Comparison of ENCODE assay signal across 17 cellular contexts in the genomic region with DNA sequence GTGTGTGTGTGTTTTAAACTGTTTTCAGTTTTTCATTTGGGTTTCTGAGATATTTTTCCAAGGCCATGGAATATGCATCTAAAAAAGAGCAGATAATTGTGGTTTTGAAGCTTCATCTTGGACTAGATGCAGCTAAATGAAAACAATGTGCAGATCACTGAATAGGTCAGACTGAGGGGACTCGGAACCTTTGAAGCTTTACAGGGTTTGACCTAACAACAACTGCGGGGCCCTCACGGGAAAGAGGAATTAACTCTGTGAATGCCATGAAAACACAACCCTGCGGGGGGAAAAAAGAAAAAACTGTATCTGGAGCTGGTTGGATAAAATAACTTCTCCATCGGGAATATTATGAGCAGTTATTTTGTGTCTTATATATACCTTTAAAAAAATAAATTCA.
DNase-seq lines count a peak whose midpoint lies in the region; TF ChIP-seq lines count a peak whose summit lies in the region.
"Had no signal": no experiment of that assay in that cellular context is flagged by ENCODE, and none has a peak within 500 bp of the region (broad histone marks: within the 10 kb centered on the region; RNA-seq: fewer than 3 reads in every experiment).

No MANE protein-coding gene starts in this region.

- TF ChIP-seq CTCF in fibroblast of the aortic adventitia (IDR thresholded peaks at IDR 0.05; ENCODE audit: insufficient read depth, low read length) = no peak
- no peak for TF ChIP-seq CTCF in ovary (IDR thresholded peaks at IDR 0.05)
- TF ChIP-seq CTCF in GM13977 (IDR thresholded peaks at IDR 0.05; ENCODE audit: extremely low read depth, insufficient read depth, missing control alignments) = no peak

- POLR2A ChIA-PET in CD8-positive, alpha-beta memory T cell (lab: Charles Lee) = no interaction called here

- no peaks in the 10 kb centered on the region for H3K9me3 Mint-ChIP-seq in CD8-positive, alpha-beta memory T cell
- H3K9me3 Mint-ChIP-seq: central memory CD8-positive, alpha-beta T cell; natural killer cell treated with Interleukin-12 subunit alpha and Interleukin-12 subunit beta and Interleukin-15 and Interleukin-18, amount 100 ng/mL, for 72 hours had no signal

- no peak overlapping the region for H3K27ac ChIP-seq in SJCRH30
- peak overlapping the region; percentile 27 to 60 for H3K27ac ChIP-seq in ovary
- H3K27ac ChIP-seq in CD8-positive, alpha-beta memory T cell (ENCODE audit: low read depth, low read length) = no peak overlapping the region
- H3K27ac ChIP-seq: KMS-11, VCaP had no signal

- H3K9me3 ChIP-seq in SJCRH30 (replicated peaks) (no peaks in the 10 kb centered on the region), ovary (no peaks in the 10 kb centered on the region)
- H3K9me3 ChIP-seq in CD8-positive, alpha-beta memory T cell (ENCODE audit: low read length) = no peaks in the 10 kb centered on the region
- H3K9me3 ChIP-seq: heart left ventricle had no signal

- H3K4me1 Mint-ChIP-seq in CD8-positive, alpha-beta memory T cell = no peaks in the 10 kb centered on the region
- H3K4me1 Mint-ChIP-seq: central memory CD8-positive, alpha-beta T cell had no signal

- H3K27me3 Mint-ChIP-seq in CD8-positive, alpha-beta memory T cell = peaks cover 6 to 13% of the 10 kb centered on the region in 2 donors

- H3K4me1 ChIP-seq in SJCRH30 (peaks cover 13% of the 10 kb centered on the region), ovary (ENCODE audit: insufficient read depth) (peaks cover 6% of the 10 kb centered on the region)
- H3K4me1 ChIP-seq in CD8-positive, alpha-beta memory T cell (ENCODE audit: insufficient read depth, low read length) = no peaks in the 10 kb centered on the region

- H3K36me3 Mint-ChIP-seq in CD8-positive, alpha-beta memory T cell = no peaks in the 10 kb centered on the region
- H3K36me3 Mint-ChIP-seq: natural killer cell treated with Interleukin-12 subunit alpha and Interleukin-12 subunit beta and Interleukin-15 and Interleukin-18, amount 100 ng/mL, for 72 hours had no signal

- CTCF ChIA-PET in CD8-positive, alpha-beta memory T cell (lab: Charles Lee) = no interaction called here

- no peak for TF ChIP-seq EP300 in ovary (IDR thresholded peaks at IDR 0.05)

- 6 to 11% (median 10%) methylated on average over 5 of the region's 5 CpGs for WGBS in ovary, 3 donors

- DNase-seq in AG20443 (ENCODE audit: low spot score) = peak; percentile 17
- DNase-seq in SJCRH30 = peak; percentile 31 to 59
- DNase-seq in fibroblast of the aortic adventitia (ENCODE audit: low read depth) = peak; percentile 25
- DNase-seq in ovary = peak in 2 of 5 donors; percentile 38 to 39
- DNase-seq in NCI-H446 treated with DMSO at 0.1 percent for 48 hours (lab: John Stamatoyannopoulos, UW) = no peak
- DNase-seq in GM13977 (ENCODE audit: low spot score) = no peak
- DNase-seq in HCEC 1CT = no peak
- no peak for DNase-seq in CD8-positive, alpha-beta memory T cell
- DNase-seq: activated naive CD4-positive, alpha-beta T cell treated with Interleukin-2 at 50 U/mL for 16 hours; heart left ventricle; NCI-H1417 treated with DMSO at 0.1 percent for 48 hours; NCI-H446; stimulated activated naive CD4-positive, alpha-beta T cell had no signal

- H3K27me3 ChIP-seq in SJCRH30 = no peaks in the 10 kb centered on the region
- no peaks in the 10 kb centered on the region for H3K27me3 ChIP-seq in ovary
- no peaks in the 10 kb centered on the region for H3K27me3 ChIP-seq in CD8-positive, alpha-beta memory T cell (ENCODE audit: insufficient read depth, low read length, poor library complexity, severe bottlenecking)
- H3K27me3 ChIP-seq: heart left ventricle had no signal

- peak overlapping the region in 1 of 7 donors; percentile 51 for H3K4me3 Mint-ChIP-seq in CD8-positive, alpha-beta memory T cell
- H3K4me3 Mint-ChIP-seq: central memory CD8-positive, alpha-beta T cell; natural killer cell treated with Interleukin-12 subunit alpha and Interleukin-12 subunit beta and Interleukin-15 and Interleukin-18, amount 100 ng/mL, for 72 hours had no signal

- in situ Hi-C loops in GM13977 (cut with MboI; ENCODE audit: low pct_unique_long_range_greater_than_20kb, low sequenced_read_pairs, unreplicated experiment) = no loop called here

- no peak overlapping the region for H3K27ac Mint-ChIP-seq in CD8-positive, alpha-beta memory T cell
- H3K27ac Mint-ChIP-seq: natural killer cell treated with Interleukin-12 subunit alpha and Interleukin-12 subunit beta and Interleukin-15 and Interleukin-18, amount 100 ng/mL, for 72 hours had no signal

- H3K4me3 ChIP-seq in SJCRH30 = no peak overlapping the region
- H3K4me3 ChIP-seq in fibroblast of the aortic adventitia (ENCODE audit: low read depth, low read length) = no peak overlapping the region
- no peak overlapping the region for H3K4me3 ChIP-seq in ovary
- no peak overlapping the region for H3K4me3 ChIP-seq in CD8-positive, alpha-beta memory T cell (ENCODE audit: low read length)
- H3K4me3 ChIP-seq: heart left ventricle had no signal

- intact Hi-C loops in ovary (cut with DNase I) = no loop called here

- no peak for TF ChIP-seq POLR2A in ovary (IDR thresholded peaks at IDR 0.05)

- H3K36me3 ChIP-seq in SJCRH30 (no peaks in the 10 kb centered on the region), ovary (no peaks in the 10 kb centered on the region)
- H3K36me3 ChIP-seq in CD8-positive, alpha-beta memory T cell (ENCODE audit: insufficient read depth, low read length) = no peaks in the 10 kb centered on the region

Comparison
In these comparisons a context has a peak if more than half of its experiments do, and no peak if none do; other contexts are left out.
1. DNase-seq: peak in AG20443 (single experiment), SJCRH30 (2 of 2) and fibroblast of the aortic adventitia (single experiment); none in NCI-H446 treated with DMSO at 0.1 percent for 48 hours (single experiment), GM13977 (single experiment), HCEC 1CT (single experiment) and CD8-positive, alpha-beta memory T cell (0 of 5).
2. H3K27ac ChIP-seq: peak in ovary (2 of 2); none in SJCRH30 (single experiment) and CD8-positive, alpha-beta memory T cell (single experiment).